Comparison of ENCODE assay signal across 9 cellular contexts in the genomic region with DNA sequence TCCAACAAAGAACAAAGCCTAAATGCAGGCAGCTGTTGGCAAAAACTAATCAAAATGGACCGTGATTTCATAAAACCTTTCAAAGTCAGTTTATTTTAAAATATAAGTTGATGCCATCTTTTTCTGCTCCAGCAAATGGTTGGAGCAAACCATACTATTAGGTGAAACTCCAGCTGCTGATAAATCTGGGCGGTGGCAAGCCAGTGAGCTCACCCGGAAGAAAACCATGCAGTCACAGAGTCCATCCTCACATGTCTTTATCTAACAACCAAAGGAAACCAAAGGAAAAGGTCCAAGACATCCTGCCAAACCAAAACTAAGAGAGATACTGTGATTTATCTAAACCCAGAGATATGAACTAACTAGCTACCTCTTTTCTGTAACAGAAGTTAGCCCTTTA.
DNase-seq lines count a peak whose midpoint lies in the region; ATAC-seq and TF ChIP-seq lines count a peak whose summit lies in the region.
"Had no signal": no experiment of that assay in that cellular context is flagged by ENCODE, and none has a peak within 500 bp of the region (broad histone marks: within the 10 kb centered on the region; RNA-seq: fewer than 3 reads in every experiment).

No MANE protein-coding gene starts in this region.

- H3K36me3 Mint-ChIP-seq in type B pancreatic cell: no peaks in the 10 kb centered on the region
- H3K36me3 Mint-ChIP-seq in CD14-positive monocyte: no peaks in the 10 kb centered on the region

- in situ Hi-C loops in brain microvascular endothelial cell (cut with HindIII; ENCODE audit: low pct_ligation_motif_present, low sequenced_read_pairs): no loop called here

- intact Hi-C loops in Right ventricle myocardium inferior (cut with DNase I): no loop called here
- intact Hi-C loops in cardiac septum (cut with DNase I): no loop called here
- intact Hi-C loops in left colon (cut with DNase I, micrococcal nuclease): no loop called here
- intact Hi-C loops in CD14-positive monocyte (cut with micrococcal nuclease): no loop called here

- ATAC-seq in Right ventricle myocardium inferior: peak; percentile 52
- peak; percentile 81 for ATAC-seq in left colon

- DNase-seq in Right ventricle myocardium inferior (ENCODE audit: missing footprints): no peak
- no peak for DNase-seq in cardiac septum (ENCODE audit: low spot score)
- DNase-seq in brain microvascular endothelial cell: peak; percentile 54
- DNase-seq in left colon: peak; percentile 29 to 56
- DNase-seq in type B pancreatic cell (ENCODE audit: extremely low spot score, unreplicated experiment): no peak
- DNase-seq in CD14-positive monocyte (ENCODE audit: low spot score): no peak
- DNase-seq in stimulated activated CD4-positive, alpha-beta T cell treated with anti-CD3 and anti-CD28 coated beads, Interleukin-2, amount 100 ng/mL, for 48 hours: no peak
- DNase-seq in HuH-7 (ENCODE audit: low spot score): no peak
- DNase-seq: COR-L47 had no signal

- no peak for TF ChIP-seq CTCF in brain microvascular endothelial cell (IDR thresholded peaks at IDR 0.05; ENCODE audit: low read depth, low read length, missing control alignments)
- TF ChIP-seq CTCF in type B pancreatic cell (conservative IDR thresholded peaks at IDR 0.05): no peak
- TF ChIP-seq CTCF in CD14-positive monocyte (IDR thresholded peaks at IDR 0.05): no peak

- no peak overlapping the region for H3K4me3 Mint-ChIP-seq in type B pancreatic cell
- no peak overlapping the region for H3K4me3 Mint-ChIP-seq in CD14-positive monocyte

- H3K36me3 ChIP-seq in brain microvascular endothelial cell (replicated peaks): no peaks in the 10 kb centered on the region

- peaks cover 13% of the 10 kb centered on the region for H3K4me1 Mint-ChIP-seq in type B pancreatic cell (ENCODE audit: unreplicated experiment)
- peaks cover 31% of the 10 kb centered on the region for H3K4me1 Mint-ChIP-seq in CD14-positive monocyte

- H3K4me3 ChIP-seq in brain microvascular endothelial cell (ENCODE audit: low read depth, low read length): no peak overlapping the region

- H3K27me3 Mint-ChIP-seq in type B pancreatic cell (no peaks in the 10 kb centered on the region), CD14-positive monocyte (ENCODE audit: low read depth in 3 of 3) (peaks cover 0 to 2% (median 0%) of the 10 kb centered on the region in 3 donors)

- H3K27ac ChIP-seq in brain microvascular endothelial cell: peak overlapping the region; percentile 94

- peak overlapping the region; percentile 7 for H3K27ac Mint-ChIP-seq in type B pancreatic cell
- peak overlapping the region in 3 of 7 donors; percentile 4 to 52 (median 15) for H3K27ac Mint-ChIP-seq in CD14-positive monocyte

- H3K9me3 Mint-ChIP-seq in type B pancreatic cell: peaks cover 6% of the 10 kb centered on the region
- H3K9me3 Mint-ChIP-seq in CD14-positive monocyte: no peaks in the 10 kb centered on the region

- no peaks in the 10 kb centered on the region for H3K27me3 ChIP-seq in brain microvascular endothelial cell (replicated peaks)

Comparison
In these comparisons a context has a peak if more than half of its experiments do, and no peak if none do; other contexts are left out.
1. DNase-seq: peak in brain microvascular endothelial cell (single experiment) and left colon (2 of 2); none in Right ventricle myocardium inferior (single experiment), cardiac septum (single experiment), type B pancreatic cell (single experiment), CD14-positive monocyte (single experiment), stimulated activated CD4-positive, alpha-beta T cell treated with anti-CD3 and anti-CD28 coated beads, Interleukin-2, amount 100 ng/mL, for 48 hours (0 of 2) and HuH-7 (single experiment).